In the genomic region with DNA sequence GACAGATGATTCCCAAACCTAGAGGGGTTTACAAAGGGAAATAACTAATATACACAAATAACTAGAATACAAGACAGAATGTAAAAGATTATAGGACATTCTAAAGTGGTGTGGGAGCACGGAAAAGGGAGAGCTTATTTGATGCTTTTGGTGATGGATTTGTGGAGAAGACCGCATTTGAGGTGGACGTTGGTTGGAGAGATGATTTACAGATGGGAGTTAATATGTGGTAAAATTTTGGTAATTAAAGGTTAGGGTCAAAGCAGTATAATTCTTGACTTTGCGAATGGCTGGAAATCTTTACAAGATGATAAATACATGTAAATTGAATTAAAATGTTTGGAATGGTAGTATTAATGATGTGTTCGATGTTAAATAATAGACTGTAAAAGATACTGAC, we compare ENCODE assay signal across 9 cellular contexts. TPM values are rescaled to one million over a fixed set of nuclear protein-coding genes. Genes with fewer than 3 reads are reported as not detected.
DNase-seq lines count a peak whose midpoint lies in the region; FAIRE-seq and TF ChIP-seq lines count a peak whose summit lies in the region.
"Had no signal": no experiment of that assay in that cellular context is flagged by ENCODE, and none has a peak within 500 bp of the region (broad histone marks: within the 10 kb centered on the region; RNA-seq: fewer than 3 reads in every experiment).

No MANE protein-coding gene starts in this region.

- H3K4me3 Mint-ChIP-seq in CD14-positive monocyte = peak overlapping the region; percentile 96 to 99

- H3K27ac Mint-ChIP-seq in CD14-positive monocyte = peak overlapping the region in 2 of 7 donors; percentile 99

- TF ChIP-seq CTCF in CD14-positive monocyte (IDR thresholded peaks at IDR 0.05) (no peak), bronchial epithelial cell (IDR thresholded peaks at IDR 0.05; ENCODE audit: insufficient read depth, low read length, severe bottlenecking) (no peak)

- peaks cover 19% of the 10 kb centered on the region for H3K4me1 Mint-ChIP-seq in CD14-positive monocyte

- H3K9me3 Mint-ChIP-seq in CD14-positive monocyte = peaks cover 0 to 1% (median 0%) of the 10 kb centered on the region in 7 donors

- FAIRE-seq in bronchial epithelial cell (lab: Jason Lieb, UNC) = no peak
- FAIRE-seq in GM12891 (lab: Jason Lieb, UNC) = no peak
- FAIRE-seq: colon had no signal

- peaks cover 9 to 10% of the 10 kb centered on the region in 2 donors for H3K4me1 ChIP-seq in mucosa of rectum (ENCODE audit: control insufficient read depth in 2 of 2, insufficient read depth in 2 of 2, low read length in 2 of 2)

- H3K27me3 ChIP-seq in bronchial epithelial cell (ENCODE audit: control insufficient read depth, insufficient read depth, low read length) (no peaks in the 10 kb centered on the region), mucosa of rectum (ENCODE audit: control insufficient read depth in 2 of 2, insufficient read depth in 2 of 2, low read length in 2 of 2) (no peaks in the 10 kb centered on the region)

- no peaks in the 10 kb centered on the region for H3K9me3 ChIP-seq in mucosa of rectum (ENCODE audit: control insufficient read depth in 2 of 2, low read length in 2 of 2)

- no peak for TF ChIP-seq POLR2A in GM12891 (IDR thresholded peaks at IDR 0.05; ENCODE audit: low read depth, low read length)

- H3K9ac ChIP-seq in mucosa of rectum (ENCODE audit: low read depth in 1 of 2, low read length in 2 of 2) = peak overlapping the region in 1 of 2 donors; percentile 93

- intact Hi-C loops in CD14-positive monocyte (cut with micrococcal nuclease) = loop anchor here in 1 of 2 donors (10.0 kb wide), 1 partner anchor 100 kb away; the partner anchor contains the start of gene RAD51

- H3K27me3 Mint-ChIP-seq in CD14-positive monocyte (ENCODE audit: low read depth in 3 of 3) = peaks cover 0 to 2% (median 0%) of the 10 kb centered on the region in 3 donors

- DNase-seq in CD14-positive monocyte (ENCODE audit: low spot score) (no peak), KBM-7 (peak; percentile 9), bronchial epithelial cell (ENCODE audit: low read depth) (no peak), GM12891 (ENCODE audit: insufficient read length, low spot score) (no peak), putamen (ENCODE audit: low spot score) (no peak), activated gamma-delta T cell (lab: John Stamatoyannopoulos, UW) (no peak), DMS79 (lab: John Stamatoyannopoulos, UW) (no peak)

- H3K4me3 ChIP-seq in bronchial epithelial cell (ENCODE audit: low read depth, low read length) (peak overlapping the region; percentile 89), mucosa of rectum (ENCODE audit: low read length in 2 of 2) (peak overlapping the region; percentile 84 to 98)

- no peak overlapping the region for H3K27ac ChIP-seq in mucosa of rectum (ENCODE audit: low read depth in 2 of 2, low read length in 2 of 2)

- H3K36me3 Mint-ChIP-seq in CD14-positive monocyte = no peaks in the 10 kb centered on the region

- H3K36me3 ChIP-seq in bronchial epithelial cell (ENCODE audit: control insufficient read depth, insufficient read depth, low read length) (no peaks in the 10 kb centered on the region), mucosa of rectum (ENCODE audit: control insufficient read depth in 2 of 2, insufficient read depth in 2 of 2, low read length in 2 of 2) (no peaks in the 10 kb centered on the region)

- in situ Hi-C loops in KBM-7 (cut with MboI; ENCODE audit: low pct_unique_long_range_greater_than_20kb, low sequenced_read_pairs) = no loop called here

TF ChIP-seq in GM12891, 5 proteins besides CTCF, POLR2A, EP300 and RAD21:
- TF ChIP-seq SPI1 (IDR thresholded peaks at IDR 0.05; ENCODE audit: low read depth, low read length) (no peak), PAX5 (IDR thresholded peaks at IDR 0.05; ENCODE audit: insufficient read depth, low read length, severe bottlenecking) (no peak)
TF ChIP-seq in GM12891: peak in this region for 0.

RNA-seq across cellular contexts. Expression of gene KNL1, which starts 1.2 kb away (rescaled TPM):
- under 1 TPM; 0.13 to 0.38 TPM for polyA plus RNA-seq in CD14-positive monocyte
- total RNA-seq in bronchial epithelial cell = 0.53 and 1.0 TPM in 2 replicates
- 6.5 TPM for polyA plus RNA-seq in GM12891 (2012; ENCODE audit: low read depth, missing spikeins)

RNA-seq across cellular contexts. Expression of gene RPUSD2, which starts 26.1 kb away (rescaled TPM):
- polyA plus RNA-seq in CD14-positive monocyte = 1 to 10 TPM; 4.3 to 6.3 TPM
- total RNA-seq in bronchial epithelial cell = 14.7 and 18.4 TPM in 2 replicates
- polyA plus RNA-seq in GM12891 (2012; ENCODE audit: low read depth, missing spikeins) = 10.6 TPM

RNA-seq across cellular contexts. Expression of gene CCDC32, which starts 30.4 kb away (rescaled TPM):
- polyA plus RNA-seq in CD14-positive monocyte = 10 to 100 TPM; 30.8 to 37.3 TPM
- total RNA-seq in bronchial epithelial cell = 9.3 and 16.3 TPM in 2 replicates
- polyA plus RNA-seq in GM12891 (2012; ENCODE audit: low read depth, missing spikeins) = 35.4 TPM
